ENCODE assay signal across 8 cellular contexts in genomic region chr2:39512434-39512935, GRCh38.
DNase-seq lines count a peak whose midpoint lies in the region; ATAC-seq and TF ChIP-seq lines count a peak whose summit lies in the region.

No MANE protein-coding gene starts in this region.

- POLR2A ChIA-PET in CD8-positive, alpha-beta memory T cell (lab: Charles Lee) = no interaction called here

- TF ChIP-seq POLR2A in heart left ventricle (IDR thresholded peaks at IDR 0.05) (no peak), erythroblast (IDR thresholded peaks at IDR 0.05; ENCODE audit: low read length) (no peak)

- no peaks in the 10 kb centered on the region for H3K36me3 Mint-ChIP-seq in CD8-positive, alpha-beta memory T cell

- no peak for DNase-seq in CD8-positive, alpha-beta memory T cell
- DNase-seq in SK-MEL-5 (ENCODE audit: low read depth, low spot score) (peak; percentile 39), heart left ventricle (peak in 2 of 5 donors; percentile 35 to 47), psoas muscle (peak; percentile 61 to 69), erythroblast (lab: John Stamatoyannopoulos, UW) (no peak), NCI-H2171 (lab: John Stamatoyannopoulos, UW) (no peak), foreskin keratinocyte (no peak), MG63 (no peak)

- CTCF ChIA-PET in CD8-positive, alpha-beta memory T cell (lab: Charles Lee) = no interaction called here

- H3K9me3 ChIP-seq in CD8-positive, alpha-beta memory T cell (ENCODE audit: low read length) = no peaks in the 10 kb centered on the region
- no peaks in the 10 kb centered on the region for H3K9me3 ChIP-seq in heart left ventricle
- no peaks in the 10 kb centered on the region for H3K9me3 ChIP-seq in psoas muscle
- no peaks in the 10 kb centered on the region for H3K9me3 ChIP-seq in MG63

- in situ Hi-C loops in SK-MEL-5 (cut with HindIII; ENCODE audit: low pct_unique_long_range_greater_than_20kb, low sequenced_read_pairs) = no loop called here

- no peak for ATAC-seq in heart left ventricle
- ATAC-seq in psoas muscle = peak in 3 of 4 donors; percentile 52 to 63 (median 62)
- no peak for ATAC-seq in foreskin keratinocyte

- intact Hi-C loops in heart left ventricle (cut with DNase I) (loop anchor here in 9 of 10 donors (2.0 to 10.0 kb wide), 8 partner anchors 75 to 220 kb away; partner anchors contain the start of gene MAP4K3 (in 5 of the 9)), psoas muscle (cut with DNase I) (loop anchor here (5.0 to 10.0 kb wide), 3 partner anchors 138 to 212 kb away; no protein-coding TSS in a partner anchor)

- 52 to 61% (median 59%) methylated on average over 7 of the region's 7 CpGs for WGBS in heart left ventricle, 4 donors
- 21 to 41% (median 30%) methylated on average over 7 of the region's 7 CpGs for WGBS in psoas muscle, 3 donors

- no peak for TF ChIP-seq CTCF in heart left ventricle (IDR thresholded peaks at IDR 0.05)
- no peak for TF ChIP-seq CTCF in psoas muscle (IDR thresholded peaks at IDR 0.05)
- no peak for TF ChIP-seq CTCF in foreskin keratinocyte (conservative IDR thresholded peaks at IDR 0.05)

- no peak overlapping the region for H3K4me3 ChIP-seq in CD8-positive, alpha-beta memory T cell (ENCODE audit: low read length)
- H3K4me3 ChIP-seq in heart left ventricle (no peak overlapping the region), psoas muscle (no peak overlapping the region), MG63 (no peak overlapping the region)

- no peak overlapping the region for H3K27ac Mint-ChIP-seq in CD8-positive, alpha-beta memory T cell

- H3K9me3 Mint-ChIP-seq in CD8-positive, alpha-beta memory T cell = no peaks in the 10 kb centered on the region

- H3K27me3 Mint-ChIP-seq in CD8-positive, alpha-beta memory T cell = no peaks in the 10 kb centered on the region

- H3K4me3 Mint-ChIP-seq in CD8-positive, alpha-beta memory T cell = no peak overlapping the region

- peaks cover 2 to 9% (median 4%) of the 10 kb centered on the region in 3 donors for H3K4me1 Mint-ChIP-seq in CD8-positive, alpha-beta memory T cell

- no peaks in the 10 kb centered on the region for H3K36me3 ChIP-seq in CD8-positive, alpha-beta memory T cell (ENCODE audit: insufficient read depth, low read length)
- H3K36me3 ChIP-seq in heart left ventricle (no peaks in the 10 kb centered on the region), psoas muscle (ENCODE audit: insufficient read depth in 1 of 2, low read depth in 1 of 2) (no peaks in the 10 kb centered on the region), MG63 (no peaks in the 10 kb centered on the region)

- peak overlapping the region; percentile 55 for H3K27ac ChIP-seq in CD8-positive, alpha-beta memory T cell (ENCODE audit: low read depth, low read length)
- H3K27ac ChIP-seq in heart left ventricle (peak overlapping the region; percentile 26 to 89 (median 76)), psoas muscle (peak overlapping the region; percentile 69), foreskin keratinocyte (no peak overlapping the region)

- no peaks in the 10 kb centered on the region for H3K27me3 ChIP-seq in CD8-positive, alpha-beta memory T cell (ENCODE audit: insufficient read depth, low read length, poor library complexity, severe bottlenecking)
- H3K27me3 ChIP-seq in heart left ventricle (no peaks in the 10 kb centered on the region), psoas muscle (ENCODE audit: insufficient read depth in 3 of 3, low read length in 2 of 3) (no peaks in the 10 kb centered on the region), foreskin keratinocyte (no peaks in the 10 kb centered on the region), MG63 (no peaks in the 10 kb centered on the region)

- H3K4me1 ChIP-seq in CD8-positive, alpha-beta memory T cell (ENCODE audit: insufficient read depth, low read length) = no peaks in the 10 kb centered on the region
- peaks cover 16 to 99% (median 79%) of the 10 kb centered on the region in 12 donors for H3K4me1 ChIP-seq in heart left ventricle
- peaks cover 43% of the 10 kb centered on the region for H3K4me1 ChIP-seq in psoas muscle
- peaks cover 23% of the 10 kb centered on the region for H3K4me1 ChIP-seq in foreskin keratinocyte

Comparison
In these comparisons a context has a peak if more than half of its experiments do, and no peak if none do; other contexts are left out.
1. DNase-seq: peak in SK-MEL-5 (single experiment) and psoas muscle (2 of 2); none in CD8-positive, alpha-beta memory T cell (0 of 5), erythroblast (0 of 2), NCI-H2171 (single experiment), foreskin keratinocyte (0 of 2) and MG63 (single experiment).
2. ATAC-seq: peak in psoas muscle (3 of 4); none in heart left ventricle (0 of 4) and foreskin keratinocyte (single experiment).